ENCODE assay signal across 15 cellular contexts in genomic region chrX:2401201-2401589, GRCh38.
DNase-seq lines count a peak whose midpoint lies in the region; ATAC-seq and TF ChIP-seq lines count a peak whose summit lies in the region.
"Had no signal": no experiment of that assay in that cellular context is flagged by ENCODE, and none has a peak within 500 bp of the region (broad histone marks: within the 10 kb centered on the region; RNA-seq: fewer than 3 reads in every experiment).

No MANE protein-coding gene starts in this region.

- H3K79me2 ChIP-seq in Karpas-422 (ENCODE audit: low read length) (no peaks in the 10 kb centered on the region), SK-N-SH (ENCODE audit: insufficient read depth) (no peaks in the 10 kb centered on the region)

- H3K27me3 ChIP-seq in Karpas-422 (ENCODE audit: low read length), result no peaks in the 10 kb centered on the region
- no peaks in the 10 kb centered on the region for H3K27me3 ChIP-seq in SK-N-SH (ENCODE audit: insufficient read depth)
- H3K27me3 ChIP-seq: upper lobe of left lung had no signal

- no peak for TF ChIP-seq RAD21 in SK-N-SH (IDR thresholded peaks at IDR 0.05; ENCODE audit: low read length)

- 95% methylated on average over 9 of the region's 9 CpGs for WGBS in SK-N-SH (ENCODE audit: low lambda C conversion rate)

- peaks cover 5% of the 10 kb centered on the region for H3K9me3 Mint-ChIP-seq in nephron progenitor cell
- no peaks in the 10 kb centered on the region for H3K9me3 Mint-ChIP-seq in stimulated activated naive B cell treated with anti-CD40 and anti-IgM and Interleukin-4, amounts not matched to agents 10 μg/mL and 1 μg/mL and 100 μg/mL, for 72 hours
- H3K9me3 Mint-ChIP-seq: activated naive CD8-positive, alpha-beta T cell treated with anti-CD3 and anti-CD28 coated beads for 36 hours; H9; natural killer cell treated with Interleukin-12 subunit alpha and Interleukin-12 subunit beta and Interleukin-15 and Interleukin-18, amount 100 ng/mL, for 72 hours had no signal

- H2AFZ ChIP-seq in Karpas-422 (ENCODE audit: low read length) (no peak overlapping the region), SK-N-SH (ENCODE audit: low read depth) (no peak overlapping the region)

- no peaks in the 10 kb centered on the region for H3K27me3 Mint-ChIP-seq in nephron progenitor cell (ENCODE audit: low read depth, poor library complexity)
- H3K27me3 Mint-ChIP-seq in stimulated activated naive B cell treated with anti-CD40 and anti-IgM and Interleukin-4, amounts not matched to agents 10 μg/mL and 1 μg/mL and 100 μg/mL, for 72 hours, result no peaks in the 10 kb centered on the region
- H3K27me3 Mint-ChIP-seq: activated CD8-positive, alpha-beta memory T cell treated with anti-CD3 and anti-CD28 coated beads, Interleukin-2, amount 10 ng/mL, durations not matched to agents 7 days and 5 days; activated naive CD8-positive, alpha-beta T cell treated with anti-CD3 and anti-CD28 coated beads for 36 hours; natural killer cell treated with Interleukin-12 subunit alpha and Interleukin-12 subunit beta and Interleukin-15 and Interleukin-18, amount 100 ng/mL, for 72 hours had no signal

- CTCF ChIA-PET in SK-N-SH (lab: Yijun Ruan, JAX), result no interaction called here

- H4K20me1 ChIP-seq in Karpas-422 (ENCODE audit: insufficient read depth, low read depth, low read length), result no peaks in the 10 kb centered on the region
- no peaks in the 10 kb centered on the region for H4K20me1 ChIP-seq in SK-N-SH (ENCODE audit: insufficient read depth)

- H3K4me1 ChIP-seq in Karpas-422 (ENCODE audit: low read length) (no peaks in the 10 kb centered on the region), SK-N-SH (ENCODE audit: control insufficient read depth in 1 of 2, insufficient read depth in 2 of 2, low read depth in 1 of 2, low read length in 1 of 2) (peaks cover 2 to 3% of the 10 kb centered on the region in 2 experiments; a peak in 1 of 4 replicates)
- H3K4me1 ChIP-seq: upper lobe of left lung had no signal

- no peak overlapping the region for H3K4me3 ChIP-seq in Karpas-422 (ENCODE audit: low read length)
- H3K4me3 ChIP-seq in epithelial cell of proximal tubule (ENCODE audit: low read depth, low read length), result peak overlapping the region; percentile 15
- H3K4me3 ChIP-seq in SK-N-SH (ENCODE audit: low read depth in 2 of 2, low read length in 1 of 2), result no peak overlapping the region

- H3K9me3 ChIP-seq in Karpas-422 (ENCODE audit: low read length) (no peaks in the 10 kb centered on the region), SK-N-SH (no peaks in the 10 kb centered on the region)
- H3K9me3 ChIP-seq: upper lobe of left lung had no signal

- no peak for ATAC-seq in stimulated activated naive B cell treated with anti-CD40 and anti-IgM and Interleukin-4, amounts not matched to agents 10 μg/mL and 1 μg/mL and 100 μg/mL, for 72 hours (replicated peaks)
- ATAC-seq in GM21447 (IDR thresholded peaks at IDR 0.05; ENCODE audit: unreplicated experiment) (no peak), GM19328 (IDR thresholded peaks at IDR 0.05; ENCODE audit: unreplicated experiment) (no peak)
- ATAC-seq: activated CD8-positive, alpha-beta memory T cell treated with anti-CD3 and anti-CD28 coated beads, Interleukin-2, amount 10 ng/mL, durations not matched to agents 7 days and 5 days; natural killer cell treated with Interleukin-12 subunit alpha and Interleukin-12 subunit beta and Interleukin-15 and Interleukin-18, amount 100 ng/mL, for 72 hours had no signal

- H3K36me3 ChIP-seq in Karpas-422 (ENCODE audit: insufficient read depth, low read length), result no peaks in the 10 kb centered on the region
- H3K36me3 ChIP-seq in SK-N-SH (replicated peaks in 1 of 2; ENCODE audit: control insufficient read depth in 1 of 2, insufficient read depth in 2 of 2, low read length in 1 of 2), result peaks cover 0 to 5% of the 10 kb centered on the region in 2 experiments

- peaks cover 57% of the 10 kb centered on the region for H3K36me3 Mint-ChIP-seq in nephron progenitor cell (ENCODE audit: low read depth)
- H3K36me3 Mint-ChIP-seq in stimulated activated naive B cell treated with anti-CD40 and anti-IgM and Interleukin-4, amounts not matched to agents 10 μg/mL and 1 μg/mL and 100 μg/mL, for 72 hours, result peaks cover 23 to 39% of the 10 kb centered on the region in 2 donors

- H3K9ac ChIP-seq in Karpas-422 (ENCODE audit: low read length), result no peak overlapping the region
- no peak overlapping the region for H3K9ac ChIP-seq in SK-N-SH

- H3K4me1 Mint-ChIP-seq in nephron progenitor cell, result peaks cover 34% of the 10 kb centered on the region
- H3K4me1 Mint-ChIP-seq in stimulated activated naive B cell treated with anti-CD40 and anti-IgM and Interleukin-4, amounts not matched to agents 10 μg/mL and 1 μg/mL and 100 μg/mL, for 72 hours, result peaks cover 0 to 1% of the 10 kb centered on the region in 2 donors
- H3K4me1 Mint-ChIP-seq: activated CD8-positive, alpha-beta memory T cell treated with anti-CD3 and anti-CD28 coated beads, Interleukin-2, amount 10 ng/mL, durations not matched to agents 7 days and 5 days; activated naive CD8-positive, alpha-beta T cell treated with anti-CD3 and anti-CD28 coated beads for 36 hours had no signal

- peak overlapping the region; percentile 70 for H3K27ac Mint-ChIP-seq in nephron progenitor cell
- no peak overlapping the region for H3K27ac Mint-ChIP-seq in stimulated activated naive B cell treated with anti-CD40 and anti-IgM and Interleukin-4, amounts not matched to agents 10 μg/mL and 1 μg/mL and 100 μg/mL, for 72 hours
- H3K27ac Mint-ChIP-seq: activated CD8-positive, alpha-beta memory T cell treated with anti-CD3 and anti-CD28 coated beads, Interleukin-2, amount 10 ng/mL, durations not matched to agents 7 days and 5 days; activated naive CD8-positive, alpha-beta T cell treated with anti-CD3 and anti-CD28 coated beads for 36 hours; natural killer cell treated with Interleukin-12 subunit alpha and Interleukin-12 subunit beta and Interleukin-15 and Interleukin-18, amount 100 ng/mL, for 72 hours had no signal

- no peak for TF ChIP-seq CTCF in epithelial cell of proximal tubule (conservative IDR thresholded peaks at IDR 0.05; ENCODE audit: low read depth, low read length)
- TF ChIP-seq CTCF in nephron progenitor cell (IDR thresholded peaks at IDR 0.05), result no peak
- no peak for TF ChIP-seq CTCF in SK-N-SH (IDR thresholded peaks at IDR 0.05)

- H3K4me2 ChIP-seq in Karpas-422 (ENCODE audit: low read depth, low read length, poor library complexity, severe bottlenecking), result no peak overlapping the region
- H3K4me2 ChIP-seq in SK-N-SH, result no peak overlapping the region

- TF ChIP-seq EP300 in SK-N-SH (IDR thresholded peaks at IDR 0.05; ENCODE audit: borderline replicate concordance in 1 of 2, low read depth in 1 of 2, low read length in 1 of 2), result no peak

- no peaks in the 10 kb centered on the region for H3K9me2 ChIP-seq in Karpas-422 (replicated peaks; ENCODE audit: insufficient read depth, low read length)
- no peaks in the 10 kb centered on the region for H3K9me2 ChIP-seq in SK-N-SH

- POLR2A ChIA-PET in SK-N-SH (lab: Yijun Ruan, JAX), result no interaction called here

- DNase-seq in AG08395 (ENCODE audit: low spot score) (peak; percentile 20), Karpas-422 (peak; percentile 21), epithelial cell of proximal tubule (ENCODE audit: low read depth) (no peak), nephron progenitor cell (no peak), SK-N-SH (no peak)
- DNase-seq in stimulated activated naive B cell treated with anti-CD40 and anti-IgM and Interleukin-4, amounts not matched to agents 10 μg/mL and 1 μg/mL and 100 μg/mL, for 72 hours, result no peak
- DNase-seq: activated CD8-positive, alpha-beta memory T cell treated with anti-CD3 and anti-CD28 coated beads, Interleukin-2, amount 10 ng/mL, durations not matched to agents 7 days and 5 days; activated naive CD8-positive, alpha-beta T cell treated with anti-CD3 and anti-CD28 coated beads for 36 hours; DMS53; H9; NCI-H2171 treated with DMSO at 0.1 percent for 48 hours; upper lobe of left lung had no signal

- H3K27ac ChIP-seq in Karpas-422 (ENCODE audit: low read length), result no peak overlapping the region
- H3K27ac ChIP-seq in SK-N-SH (ENCODE audit: low read depth in 2 of 2, low read length in 1 of 2), result no peak overlapping the region

- no peak overlapping the region for H3K4me3 Mint-ChIP-seq in nephron progenitor cell
- H3K4me3 Mint-ChIP-seq in stimulated activated naive B cell treated with anti-CD40 and anti-IgM and Interleukin-4, amounts not matched to agents 10 μg/mL and 1 μg/mL and 100 μg/mL, for 72 hours, result no peak overlapping the region
- H3K4me3 Mint-ChIP-seq: activated CD8-positive, alpha-beta memory T cell treated with anti-CD3 and anti-CD28 coated beads, Interleukin-2, amount 10 ng/mL, durations not matched to agents 7 days and 5 days; activated naive CD8-positive, alpha-beta T cell treated with anti-CD3 and anti-CD28 coated beads for 36 hours; H9; natural killer cell treated with Interleukin-12 subunit alpha and Interleukin-12 subunit beta and Interleukin-15 and Interleukin-18, amount 100 ng/mL, for 72 hours had no signal

- no peaks in the 10 kb centered on the region for H3F3A ChIP-seq in SK-N-SH (replicated peaks; ENCODE audit: insufficient read depth)

TF ChIP-seq in SK-N-SH, 30 proteins besides CTCF, POLR2A, EP300 and RAD21 (continues in another document):
- TF ChIP-seq ZBTB33 (IDR thresholded peaks at IDR 0.05; ENCODE audit: borderline replicate concordance, low read depth) (no peak), FOXM1 (IDR thresholded peaks at IDR 0.05; ENCODE audit: low read depth) (no peak), ELF1 (IDR thresholded peaks at IDR 0.05) (no peak), TEAD4 (IDR thresholded peaks at IDR 0.05; ENCODE audit: borderline replicate concordance, insufficient read depth) (no peak), YY1 (IDR thresholded peaks at IDR 0.05; ENCODE audit: low read depth) (no peak), FOXJ3 (CRISPR knock-in tag; IDR thresholded peaks at IDR 0.05) (no peak), MAX (IDR thresholded peaks at IDR 0.05; ENCODE audit: low read depth) (no peak)

Comparison
In these comparisons a context has a peak if more than half of its experiments do, and no peak if none do; other contexts are left out.
1. DNase-seq: peak in AG08395 (single experiment) and Karpas-422 (single experiment); none in epithelial cell of proximal tubule (single experiment), nephron progenitor cell (single experiment), stimulated activated naive B cell treated with anti-CD40 and anti-IgM and Interleukin-4, amounts not matched to agents 10 μg/mL and 1 μg/mL and 100 μg/mL, for 72 hours (single experiment) and SK-N-SH (single experiment).